Comparison of ENCODE assay signal across 1 cellular context in genomic region chr17:3861761-3862681, GRCh38.
TF ChIP-seq lines count a peak whose summit lies in the region.

No MANE protein-coding gene starts in this region.

TF ChIP-seq in IMR-90, 13 proteins besides CTCF, POLR2A, EP300 and RAD21:
- no peak for TF ChIP-seq ELK1 (IDR thresholded peaks at IDR 0.05; ENCODE audit: borderline replicate concordance, low read depth, low read length)
- no peak for TF ChIP-seq MAZ (IDR thresholded peaks at IDR 0.05; ENCODE audit: borderline replicate concordance, low read depth, low read length)
- no peak for TF ChIP-seq SMC3 (IDR thresholded peaks at IDR 0.05; ENCODE audit: low read depth, low read length)
- TF ChIP-seq USF2 (IDR thresholded peaks at IDR 0.05; ENCODE audit: low read depth, low read length): no peak
- no peak for TF ChIP-seq CEBPB (IDR thresholded peaks at IDR 0.05; ENCODE audit: low read depth, low read length)
- no peak for TF ChIP-seq RCOR1 (IDR thresholded peaks at IDR 0.05; ENCODE audit: insufficient replicate concordance, low read length)
- no peak for TF ChIP-seq CHD1 (IDR thresholded peaks at IDR 0.05; ENCODE audit: low read depth, low read length)
- no peak for TF ChIP-seq MAFK (IDR thresholded peaks at IDR 0.05; ENCODE audit: low read depth, low read length)
- TF ChIP-seq FOS (IDR thresholded peaks at IDR 0.05; ENCODE audit: low read depth, low read length): no peak
- no peak for TF ChIP-seq MXI1 (IDR thresholded peaks at IDR 0.05; ENCODE audit: borderline replicate concordance, low read depth, low read length)
- TF ChIP-seq BHLHE40 (IDR thresholded peaks at IDR 0.05; ENCODE audit: low read depth, low read length): no peak
- no peak for TF ChIP-seq RFX5 (IDR thresholded peaks at IDR 0.05; ENCODE audit: low read depth, low read length)
- no peak for TF ChIP-seq NFE2L2 (IDR thresholded peaks at IDR 0.05; ENCODE audit: low read depth, low read length)
